ENCODE assay signal across 25 cellular contexts in genomic region chr2:12921321-12921720, GRCh38.
A peak's percentile ranks its signal among the peaks of the same experiment; 100 is the strongest.
DNase-seq lines count a peak whose midpoint lies in the region; ATAC-seq and TF ChIP-seq lines count a peak whose summit lies in the region.
"Had no signal": no experiment of that assay in that cellular context is flagged by ENCODE, and none has a peak within 500 bp of the region (broad histone marks: within the 10 kb centered on the region; RNA-seq: fewer than 3 reads in every experiment).

No MANE protein-coding gene starts in this region.

- H4K20me1 ChIP-seq in BLaER1 = no peaks in the 10 kb centered on the region

- H3K27ac ChIP-seq in BLaER1 = no peak overlapping the region
- H3K27ac ChIP-seq: A549, C4-2B had no signal

- peak overlapping the region; percentile 44 for H3K4me2 ChIP-seq in BLaER1
- H3K4me2 ChIP-seq: A549, GM23338, SK-N-SH had no signal

- no peak for TF ChIP-seq CTCF in foreskin fibroblast (IDR thresholded peaks at IDR 0.05; ENCODE audit: low read depth, low read length)

- no peaks in the 10 kb centered on the region for H3K27me3 ChIP-seq in BLaER1

- peaks cover 4% of the 10 kb centered on the region for H3K9me3 ChIP-seq in BLaER1
- H3K9me3 ChIP-seq: A549, HAP-1, SK-N-SH had no signal

- peaks cover 9% of the 10 kb centered on the region for H3K4me1 ChIP-seq in BLaER1
- H3K4me1 ChIP-seq: A549, HAP-1 had no signal

- H3K36me3 ChIP-seq in BLaER1 = no peaks in the 10 kb centered on the region
- H3K36me3 ChIP-seq: HAP-1 had no signal

- no peak overlapping the region for H3K4me3 ChIP-seq in BLaER1
- H3K4me3 ChIP-seq in foreskin fibroblast (ENCODE audit: low read depth in 1 of 2, low read length in 2 of 2) = no peak overlapping the region
- H3K4me3 ChIP-seq: A549, GM12878, GM23338, HAP-1 had no signal

- no peak overlapping the region for H3K9ac ChIP-seq in BLaER1
- H3K9ac ChIP-seq: SK-N-SH had no signal

- ATAC-seq in HG02840 (IDR thresholded peaks at IDR 0.05; ENCODE audit: low FRiP score, unreplicated experiment) = no peak
- ATAC-seq: A549, GM12878, GM23338 had no signal

- DNase-seq in RPMI7951 (ENCODE audit: low read depth) = peak; percentile 57
- DNase-seq in foreskin fibroblast = peak; percentile 28 to 29
- DNase-seq in stromal cell of bone marrow (ENCODE audit: low read depth) = peak; percentile 59
- DNase-seq in activated T-cell treated with anti-CD3 and anti-CD28 coated beads, Interleukin-2, amount 50 U/mL, for 48 hours = no peak
- DNase-seq in NCI-H2227 (lab: John Stamatoyannopoulos, UW; ENCODE audit: unreplicated experiment) = no peak
- DNase-seq: Calu3; CD8-positive, alpha-beta memory T cell; EL; GF-D8; KG1; NCI-H1092; NCI-H1436; NCI-H1930; NCI-H226; NCI-H510A treated with DMSO at 0.1 percent for 48 hours; NCI-H748 treated with DMSO at 0.1 percent for 48 hours; SIG-M5; SK-N-SH had no signal

Comparison
In these comparisons a context has a peak if more than half of its experiments do, and no peak if none do; other contexts are left out.
1. DNase-seq: peak in RPMI7951 (single experiment), foreskin fibroblast (2 of 2) and stromal cell of bone marrow (single experiment); none in activated T-cell treated with anti-CD3 and anti-CD28 coated beads, Interleukin-2, amount 50 U/mL, for 48 hours (0 of 2) and NCI-H2227 (single experiment).